ENCODE assay signal across 8 cellular contexts in genomic region chr9:98057095-98057799, GRCh38. TPM values are rescaled to one million over a fixed set of nuclear protein-coding genes. Genes with fewer than 3 reads are reported as not detected.
DNase-seq lines count a peak whose midpoint lies in the region; ATAC-seq, FAIRE-seq and TF ChIP-seq lines count a peak whose summit lies in the region.

No MANE protein-coding gene starts in this region.

- H3K27me3 ChIP-seq in SU-DHL-6 (ENCODE audit: low read length) (no peaks in the 10 kb centered on the region), endothelial cell of umbilical vein (ENCODE audit: control insufficient read depth in 2 of 2, insufficient read depth in 2 of 2, low read length in 2 of 2) (no peaks in the 10 kb centered on the region)

- H3K9me3 Mint-ChIP-seq in natural killer cell treated with Interleukin-12 subunit alpha and Interleukin-12 subunit beta and Interleukin-15 and Interleukin-18, amount 100 ng/mL, for 72 hours: no peaks in the 10 kb centered on the region

- H3K79me2 ChIP-seq in SU-DHL-6 (ENCODE audit: insufficient read depth, low read length) (peaks cover 19% of the 10 kb centered on the region), endothelial cell of umbilical vein (ENCODE audit: control insufficient read depth, insufficient read depth, low read length) (peaks cover 38% of the 10 kb centered on the region)

- no peak for TF ChIP-seq POLR2A in endothelial cell of umbilical vein (IDR thresholded peaks at IDR 0.05; ENCODE audit: low read depth, low read length)

- H3F3A ChIP-seq in SU-DHL-6 (ENCODE audit: insufficient read depth): no peaks in the 10 kb centered on the region

- POLR2A ChIA-PET in endothelial cell of umbilical vein (lab: Charles Lee): interaction anchor here (0.6 to 1.6 kb wide), 7 partner anchors 8 to 74 kb away, joined by 3 to 9 read pairs (median 4); partner anchors contain the start of gene ANP32B

- H2AFZ ChIP-seq in SU-DHL-6 (ENCODE audit: low read depth, low read length, severe bottlenecking) (peak overlapping the region; percentile 63), endothelial cell of umbilical vein (ENCODE audit: low read depth, low read length) (peak overlapping the region; percentile 13)

- H3K4me3 ChIP-seq in SU-DHL-6 (ENCODE audit: insufficient read depth, low read length, poor library complexity, severe bottlenecking): peak overlapping the region; percentile 81
- H3K4me3 ChIP-seq in endothelial cell of umbilical vein (replicated peaks in 1 of 3; ENCODE audit: insufficient read depth in 1 of 3, low read depth in 1 of 3, low read length in 3 of 3): peak overlapping the region; percentile 60 to 91 (median 69)

- DNase-seq in endothelial cell of umbilical vein (ENCODE audit: low read depth, low spot score) (peak; percentile 46), globus pallidus (ENCODE audit: low spot score) (no peak), D721Med (ENCODE audit: insufficient read length, low spot score) (no peak)
- DNase-seq in natural killer cell treated with Interleukin-12 subunit alpha and Interleukin-12 subunit beta and Interleukin-15 and Interleukin-18, amount 100 ng/mL, for 72 hours (ENCODE audit: low spot score): no peak

- no peaks in the 10 kb centered on the region for H3K9me3 ChIP-seq in SU-DHL-6 (ENCODE audit: insufficient read depth, low read length)
- H3K9me3 ChIP-seq in endothelial cell of umbilical vein (replicated peaks; ENCODE audit: control insufficient read depth, insufficient read depth, low read length): no peaks in the 10 kb centered on the region

- ATAC-seq in GM18870 (IDR thresholded peaks at IDR 0.05; ENCODE audit: unreplicated experiment): peak; percentile 4
- ATAC-seq in natural killer cell treated with Interleukin-12 subunit alpha and Interleukin-12 subunit beta and Interleukin-15 and Interleukin-18, amount 100 ng/mL, for 72 hours: no peak
- ATAC-seq in GM21423 (IDR thresholded peaks at IDR 0.05; ENCODE audit: unreplicated experiment): no peak

- H3K27ac ChIP-seq in 22Rv1: peak overlapping the region; percentile 87
- H3K27ac ChIP-seq in SU-DHL-6 (ENCODE audit: low read depth, low read length): 0 out of 2 replicates have a peak overlapping the region, but pooled peaks have one; percentile 11
- peak overlapping the region; percentile 59 for H3K27ac ChIP-seq in endothelial cell of umbilical vein (ENCODE audit: insufficient read depth, low read depth, low read length)

- FAIRE-seq in endothelial cell of umbilical vein (lab: Jason Lieb, UNC): peak; percentile 70
- no peak for FAIRE-seq in D721Med (lab: Jason Lieb, UNC)

- H4K20me1 ChIP-seq in SU-DHL-6 (ENCODE audit: low read depth, low read length) (no peaks in the 10 kb centered on the region), endothelial cell of umbilical vein (replicated peaks; ENCODE audit: control insufficient read depth, extremely low read depth, insufficient read depth, low read length) (no peaks in the 10 kb centered on the region)

- intact Hi-C loops in endothelial cell of umbilical vein (cut with micrococcal nuclease): loop anchor here (1.0 kb wide), 1 partner anchor 62 kb away; the partner anchor contains the start of gene TRIM14

- H3K4me3 Mint-ChIP-seq in natural killer cell treated with Interleukin-12 subunit alpha and Interleukin-12 subunit beta and Interleukin-15 and Interleukin-18, amount 100 ng/mL, for 72 hours: peak overlapping the region; percentile 100

- H3K4me2 ChIP-seq in SU-DHL-6 (ENCODE audit: low read depth, low read length, poor library complexity, severe bottlenecking): peak overlapping the region; percentile 65
- H3K4me2 ChIP-seq in endothelial cell of umbilical vein (ENCODE audit: insufficient read depth, low read length): peak overlapping the region; percentile 70

- peaks cover 10 to 16% of the 10 kb centered on the region in 2 donors for H3K4me1 Mint-ChIP-seq in natural killer cell treated with Interleukin-12 subunit alpha and Interleukin-12 subunit beta and Interleukin-15 and Interleukin-18, amount 100 ng/mL, for 72 hours (ENCODE audit: low read depth in 2 of 2)

- H3K4me1 ChIP-seq in endothelial cell of umbilical vein (ENCODE audit: control insufficient read depth, extremely low read depth, insufficient read depth, low read length): peaks cover 15% of the 10 kb centered on the region

- dilution Hi-C loops in endothelial cell of umbilical vein (cut with MboI; ENCODE audit: extremely low pct_ligation_motif_present, low sequenced_read_pairs): no loop called here

- no peaks in the 10 kb centered on the region for H3K9me2 ChIP-seq in SU-DHL-6 (replicated peaks; ENCODE audit: insufficient read depth, low read length)

- TSS peak; percentile 42 for BruUV-seq in endothelial cell of umbilical vein (replicated peaks; lab: Mats Ljungman, UMichigan)

- H3K9ac ChIP-seq in SU-DHL-6 (ENCODE audit: low read length): peak overlapping the region; percentile 70
- peak overlapping the region; percentile 86 for H3K9ac ChIP-seq in endothelial cell of umbilical vein (replicated peaks; ENCODE audit: extremely low read depth, insufficient read depth, low read length)

- TF ChIP-seq CTCF in 22Rv1 (IDR thresholded peaks at IDR 0.05) (no peak), SU-DHL-6 (IDR thresholded peaks at IDR 0.05; ENCODE audit: insufficient read depth, low read length, poor library complexity, severe bottlenecking) (no peak), endothelial cell of umbilical vein (IDR thresholded peaks at IDR 0.05; ENCODE audit: extremely low read depth in 1 of 2, insufficient read depth in 1 of 2, low read depth in 1 of 2, low read length in 2 of 2) (no peak), D721Med (IDR thresholded peaks at IDR 0.05; ENCODE audit: insufficient read depth, missing control alignments) (no peak)

- peaks cover 6% of the 10 kb centered on the region for H3K36me3 Mint-ChIP-seq in natural killer cell treated with Interleukin-12 subunit alpha and Interleukin-12 subunit beta and Interleukin-15 and Interleukin-18, amount 100 ng/mL, for 72 hours

- peak overlapping the region; percentile 91 to 94 for H3K27ac Mint-ChIP-seq in natural killer cell treated with Interleukin-12 subunit alpha and Interleukin-12 subunit beta and Interleukin-15 and Interleukin-18, amount 100 ng/mL, for 72 hours

- H3K36me3 ChIP-seq in SU-DHL-6 (ENCODE audit: low read length) (peaks cover under 1% of the 10 kb centered on the region; the same call in 1 of the 2 replicates), endothelial cell of umbilical vein (ENCODE audit: control insufficient read depth in 2 of 2, extremely low read depth in 1 of 2, insufficient read depth in 2 of 2, low read length in 2 of 2) (peaks cover 4 to 9% of the 10 kb centered on the region in 2 experiments)

- no peaks in the 10 kb centered on the region for H3K9me1 ChIP-seq in endothelial cell of umbilical vein (replicated peaks; ENCODE audit: control insufficient read depth, extremely low read depth, insufficient read depth, low read length)

- CTCF ChIA-PET in endothelial cell of umbilical vein (lab: Charles Lee): interaction anchor here (0.5 to 3.5 kb wide), 9 partner anchors 17 to 200 kb away, joined by 3 to 21 read pairs (median 3); partner anchors contain the start of genes ANP32B and TRMO

- no peaks in the 10 kb centered on the region for H3K27me3 Mint-ChIP-seq in natural killer cell treated with Interleukin-12 subunit alpha and Interleukin-12 subunit beta and Interleukin-15 and Interleukin-18, amount 100 ng/mL, for 72 hours

TF ChIP-seq in endothelial cell of umbilical vein, 7 proteins besides CTCF, POLR2A, EP300 and RAD21:
- TF ChIP-seq POLR2AphosphoS5 (IDR thresholded peaks at IDR 0.05; ENCODE audit: insufficient read depth, low read depth, low read length) (no peak), EZH2 (IDR thresholded peaks at IDR 0.05; ENCODE audit: borderline replicate concordance, low read depth, low read length, severe bottlenecking) (no peak), MAX (IDR thresholded peaks at IDR 0.05; ENCODE audit: insufficient read depth, insufficient read length) (no peak), FOS (IDR thresholded peaks at IDR 0.05; ENCODE audit: borderline replicate concordance, insufficient read depth, low read length) (no peak), GATA2 (IDR thresholded peaks at IDR 0.05; ENCODE audit: insufficient read depth, insufficient read length, low read depth, low read length) (no peak), MYC (IDR thresholded peaks at IDR 0.05; ENCODE audit: low read depth, low read length) (no peak), JUN (IDR thresholded peaks at IDR 0.05; ENCODE audit: borderline replicate concordance, insufficient read depth, insufficient read length, low read depth) (no peak)
TF ChIP-seq in endothelial cell of umbilical vein: peak in this region for 0.

RNA-seq across cellular contexts. Expression of gene NANS, which starts 0.7 kb away (rescaled TPM):
- 72.5 and 85.1 TPM in 2 replicates for total RNA-seq in endothelial cell of umbilical vein
- 95.3 and 108 TPM in 2 replicates for polyA plus RNA-seq in endothelial cell of umbilical vein
- polyA plus RNA-seq in endothelial cell of umbilical vein (2011; cell fraction: cytosol; rRNA removed): 113 and 131 TPM in 2 replicates
- polyA plus RNA-seq in endothelial cell of umbilical vein (2011; cell fraction: nucleus; rRNA removed): 68.5 and 72.1 TPM in 2 replicates
- 156 and 181 TPM in 2 replicates for polyA plus RNA-seq in endothelial cell of umbilical vein (2012)
- polyA minus RNA-seq in endothelial cell of umbilical vein: 57.2 and 66.6 TPM in 2 replicates
- 46.9 TPM for polyA minus RNA-seq in endothelial cell of umbilical vein (2011; cell fraction: cytosol; rRNA and poly(A)+ RNA removed)
- polyA minus RNA-seq in endothelial cell of umbilical vein (2011; cell fraction: nucleus; rRNA and poly(A)+ RNA removed): 22.7 and 36.4 TPM in 2 replicates
- 10 to 100 TPM; 41.2 to 72.9 TPM for total RNA-seq in natural killer cell treated with Interleukin-12 subunit alpha and Interleukin-12 subunit beta and Interleukin-15 and Interleukin-18, amount 100 ng/mL, for 72 hours

Comparison
In these comparisons a context has a peak if more than half of its experiments do, and no peak if none do; other contexts are left out.
1. H3K27ac ChIP-seq: peak in every context shown above with its lines; median percentile 87 in 22Rv1; 59 in endothelial cell of umbilical vein; 11 in SU-DHL-6.